Comparison of ENCODE assay signal across 1 cellular context in the genomic region with DNA sequence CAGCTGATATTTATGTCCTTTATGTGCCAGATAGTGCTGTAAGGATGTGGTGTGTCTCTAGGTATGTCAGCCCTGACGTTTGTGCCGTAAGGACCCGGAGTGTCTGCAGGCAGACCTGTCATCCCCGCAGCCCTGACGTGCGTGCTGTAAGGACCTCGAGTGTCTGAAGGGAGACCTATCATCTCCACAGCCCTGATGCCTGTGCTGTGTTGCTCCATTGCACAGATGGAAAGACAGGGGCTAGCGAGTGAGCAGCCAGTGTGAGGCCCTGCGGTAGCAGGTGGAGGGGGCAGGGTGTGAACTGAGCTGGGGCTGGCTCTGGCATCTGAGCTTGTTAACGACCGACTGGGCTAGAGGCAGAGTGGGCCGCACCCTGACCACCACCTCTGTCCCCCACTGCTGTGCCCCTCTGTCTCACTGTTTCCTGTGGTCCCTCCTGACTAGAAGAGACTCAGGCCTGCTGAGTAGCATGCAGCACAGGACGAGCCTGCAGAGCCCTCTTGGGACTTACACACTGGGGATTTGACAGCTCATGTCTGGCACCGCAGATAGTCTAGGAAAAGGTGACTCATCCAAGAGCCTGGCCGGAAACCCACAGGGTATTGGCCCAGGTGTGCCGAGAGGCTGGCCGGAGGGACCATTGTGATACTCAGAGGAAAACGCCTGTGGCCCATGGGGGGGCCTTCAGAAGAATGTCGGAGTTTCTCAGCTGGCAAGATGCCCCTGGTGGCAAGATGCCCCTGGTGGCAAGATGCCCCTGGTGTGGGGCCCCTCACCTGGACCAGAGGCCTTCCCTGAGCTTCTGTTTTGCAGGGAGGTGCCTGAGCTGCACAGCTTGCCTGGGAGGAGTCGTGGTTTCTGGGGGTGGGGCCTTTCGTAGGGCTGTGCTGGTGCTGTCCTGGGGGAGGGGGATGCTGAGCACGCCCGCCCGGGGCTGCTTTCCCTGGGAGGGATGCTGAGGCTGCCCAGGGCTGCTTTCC.
TF ChIP-seq lines count a peak whose summit lies in the region.

No MANE protein-coding gene starts in this region.

TF ChIP-seq in K562, 482 proteins besides CTCF, POLR2A, EP300 and RAD21 (continued from another document and continues in another):
- TF ChIP-seq NR4A1 (CRISPR knock-in tag; IDR thresholded peaks at IDR 0.05) (no peak), NR4A1 (tag; IDR thresholded peaks at IDR 0.05) (no peak), SIN3A (IDR thresholded peaks at IDR 0.05; ENCODE audit: borderline replicate concordance in 2 of 2, control insufficient read depth in 1 of 2, low read depth in 2 of 2, low read length in 2 of 2) (no peak), RFX5 (IDR thresholded peaks at IDR 0.05; ENCODE audit: low read depth, low read length) (no peak), ZC3H4 (CRISPR knock-in tag; IDR thresholded peaks at IDR 0.05; ENCODE audit: borderline replicate concordance) (no peak), SOX6 (IDR thresholded peaks at IDR 0.05) (peak; percentile 56; the same call in 1 of the 2 replicates), ETS2 (tag; IDR thresholded peaks at IDR 0.05; ENCODE audit: borderline replicate concordance, poor library complexity, severe bottlenecking) (no peak), ZFP36 (IDR thresholded peaks at IDR 0.05; ENCODE audit: low read depth, low read length, partially characterized antibody) (no peak), HMGN3 (IDR thresholded peaks at IDR 0.05; ENCODE audit: borderline replicate concordance, extremely low read depth, insufficient read length, low read depth, low read length) (no peak), SRSF7 (optimal IDR thresholded peaks at IDR 0.05; ENCODE audit: low read depth, low read length) (no peak), HDAC8 (tag; IDR thresholded peaks at IDR 0.05) (no peak), KDM2B (CRISPR knock-in tag; IDR thresholded peaks at IDR 0.05) (no peak), TSC22D4 (tag; IDR thresholded peaks at IDR 0.05) (no peak), NCOR1 (IDR thresholded peaks at IDR 0.05) (peak; percentile 66), CREB1 (IDR thresholded peaks at IDR 0.05) (no peak), CREB1 (CRISPR knock-in tag; IDR thresholded peaks at IDR 0.05) (no peak), GTF2E2 (tag; IDR thresholded peaks at IDR 0.05) (no peak), ZNF121 (CRISPR knock-in tag; conservative IDR thresholded peaks at IDR 0.05) (no peak), ZKSCAN1 (IDR thresholded peaks at IDR 0.05; ENCODE audit: low read depth, low read length) (no peak), CHD2 (IDR thresholded peaks at IDR 0.05; ENCODE audit: low read depth, low read length) (no peak), ZNF830 (CRISPR knock-in tag; IDR thresholded peaks at IDR 0.05) (no peak), DACH1 (IDR thresholded peaks at IDR 0.05; ENCODE audit: partially characterized antibody) (no peak), ZNF384 (IDR thresholded peaks at IDR 0.05; ENCODE audit: low read depth, low read length) (no peak), ZNF184 (CRISPR knock-in tag; IDR thresholded peaks at IDR 0.05) (no peak), HNRNPLL (IDR thresholded peaks at IDR 0.05; ENCODE audit: low read depth, low read length, poor library complexity, severe bottlenecking) (no peak), SUPT5H (IDR thresholded peaks at IDR 0.05) (no peak), IFI16 (CRISPR knock-in tag; IDR thresholded peaks at IDR 0.05) (no peak), ZNF311 (CRISPR knock-in tag; IDR thresholded peaks at IDR 0.05) (no peak), ZNF561 (CRISPR knock-in tag; conservative IDR thresholded peaks at IDR 0.05) (no peak), SAFB (IDR thresholded peaks at IDR 0.05; ENCODE audit: borderline replicate concordance, low read depth, low read length) (no peak), ZNF766 (CRISPR knock-in tag; conservative IDR thresholded peaks at IDR 0.05) (no peak), TCF7L2 (IDR thresholded peaks at IDR 0.05; ENCODE audit: low read depth, low read length) (no peak), KLF10 (CRISPR knock-in tag; IDR thresholded peaks at IDR 0.05) (no peak)
- TF ChIP-seq, protein P1, sequence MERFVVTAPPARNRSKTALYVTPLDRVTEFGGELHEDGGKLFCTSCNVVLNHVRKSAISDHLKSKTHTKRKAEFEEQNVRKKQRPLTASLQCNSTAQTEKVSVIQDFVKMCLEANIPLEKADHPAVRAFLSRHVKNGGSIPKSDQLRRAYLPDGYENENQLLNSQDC (CRISPR knock-in tag; IDR thresholded peaks at IDR 0.05), result no peak
- TF ChIP-seq, protein P2, sequence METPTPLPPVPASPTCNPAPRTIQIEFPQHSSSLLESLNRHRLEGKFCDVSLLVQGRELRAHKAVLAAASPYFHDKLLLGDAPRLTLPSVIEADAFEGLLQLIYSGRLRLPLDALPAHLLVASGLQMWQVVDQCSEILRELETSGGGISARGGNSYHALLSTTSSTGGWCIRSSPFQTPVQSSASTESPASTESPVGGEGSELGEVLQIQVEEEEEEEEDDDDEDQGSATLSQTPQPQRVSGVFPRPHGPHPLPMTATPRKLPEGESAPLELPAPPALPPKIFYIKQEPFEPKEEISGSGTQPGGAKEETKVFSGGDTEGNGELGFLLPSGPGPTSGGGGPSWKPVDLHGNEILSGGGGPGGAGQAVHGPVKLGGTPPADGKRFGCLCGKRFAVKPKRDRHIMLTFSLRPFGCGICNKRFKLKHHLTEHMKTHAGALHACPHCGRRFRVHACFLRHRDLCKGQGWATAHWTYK (CRISPR knock-in tag; IDR thresholded peaks at IDR 0.05), result no peak
- TF ChIP-seq, protein P3, sequence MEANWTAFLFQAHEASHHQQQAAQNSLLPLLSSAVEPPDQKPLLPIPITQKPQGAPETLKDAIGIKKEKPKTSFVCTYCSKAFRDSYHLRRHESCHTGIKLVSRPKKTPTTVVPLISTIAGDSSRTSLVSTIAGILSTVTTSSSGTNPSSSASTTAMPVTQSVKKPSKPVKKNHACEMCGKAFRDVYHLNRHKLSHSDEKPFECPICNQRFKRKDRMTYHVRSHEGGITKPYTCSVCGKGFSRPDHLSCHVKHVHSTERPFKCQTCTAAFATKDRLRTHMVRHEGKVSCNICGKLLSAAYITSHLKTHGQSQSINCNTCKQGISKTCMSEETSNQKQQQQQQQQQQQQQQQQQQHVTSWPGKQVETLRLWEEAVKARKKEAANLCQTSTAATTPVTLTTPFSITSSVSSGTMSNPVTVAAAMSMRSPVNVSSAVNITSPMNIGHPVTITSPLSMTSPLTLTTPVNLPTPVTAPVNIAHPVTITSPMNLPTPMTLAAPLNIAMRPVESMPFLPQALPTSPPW (CRISPR knock-in tag; IDR thresholded peaks at IDR 0.05), result peak; percentile 31; the same call in 1 of the 2 replicates
- TF ChIP-seq, protein P4, sequence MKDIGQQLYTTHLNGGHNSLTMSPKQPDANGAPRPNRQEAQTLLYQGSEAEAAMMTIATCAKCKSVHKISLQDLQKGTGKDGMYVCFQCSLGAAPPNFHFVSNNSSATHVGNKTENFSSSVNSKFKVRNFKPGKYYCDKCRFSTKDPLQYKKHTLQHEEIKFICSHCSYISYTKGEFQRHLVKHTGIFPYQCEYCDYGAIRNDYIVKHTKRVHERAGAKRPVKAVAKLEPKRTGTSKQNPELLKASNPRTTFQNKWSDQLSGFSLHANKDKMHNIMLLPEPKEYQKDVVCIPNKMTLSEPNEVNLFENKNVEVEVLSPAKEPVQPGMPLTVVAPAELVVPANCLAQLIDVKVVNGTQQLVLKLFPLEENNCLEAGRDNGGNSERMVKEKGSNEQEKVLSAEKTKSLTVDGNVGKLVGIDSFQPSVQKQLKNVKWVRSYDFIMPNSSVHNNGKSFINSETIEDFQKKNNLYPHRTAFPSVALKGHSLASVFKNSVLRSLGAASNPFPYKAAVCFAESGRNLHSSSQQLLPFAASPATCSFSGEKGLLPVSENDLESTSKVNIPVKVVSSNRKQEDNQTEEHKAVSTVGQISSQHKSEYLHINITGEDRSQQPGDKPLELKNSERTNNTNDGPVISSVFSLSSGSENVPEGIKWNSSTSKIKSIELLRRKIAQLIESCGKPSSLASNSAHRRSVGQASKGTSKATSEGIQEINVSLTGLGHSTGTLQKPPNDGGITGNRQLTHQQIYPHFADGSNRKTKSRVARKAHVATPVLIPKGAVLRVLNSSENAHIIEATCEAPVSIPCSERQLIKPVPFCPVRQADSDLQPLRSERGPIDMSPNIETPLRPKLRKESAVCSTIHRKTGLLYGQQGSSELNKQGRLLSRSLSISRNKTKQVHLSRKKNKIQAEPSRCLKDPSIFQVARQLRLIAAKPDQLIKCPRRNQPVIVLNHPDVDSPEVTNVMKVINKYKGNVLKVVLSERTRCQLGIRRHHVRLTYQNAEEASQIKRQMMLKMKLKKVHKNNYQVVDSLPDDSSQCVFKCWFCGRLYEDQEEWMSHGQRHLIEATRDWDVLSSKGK (CRISPR knock-in tag; IDR thresholded peaks at IDR 0.05), result no peak
- TF ChIP-seq, protein P5, sequence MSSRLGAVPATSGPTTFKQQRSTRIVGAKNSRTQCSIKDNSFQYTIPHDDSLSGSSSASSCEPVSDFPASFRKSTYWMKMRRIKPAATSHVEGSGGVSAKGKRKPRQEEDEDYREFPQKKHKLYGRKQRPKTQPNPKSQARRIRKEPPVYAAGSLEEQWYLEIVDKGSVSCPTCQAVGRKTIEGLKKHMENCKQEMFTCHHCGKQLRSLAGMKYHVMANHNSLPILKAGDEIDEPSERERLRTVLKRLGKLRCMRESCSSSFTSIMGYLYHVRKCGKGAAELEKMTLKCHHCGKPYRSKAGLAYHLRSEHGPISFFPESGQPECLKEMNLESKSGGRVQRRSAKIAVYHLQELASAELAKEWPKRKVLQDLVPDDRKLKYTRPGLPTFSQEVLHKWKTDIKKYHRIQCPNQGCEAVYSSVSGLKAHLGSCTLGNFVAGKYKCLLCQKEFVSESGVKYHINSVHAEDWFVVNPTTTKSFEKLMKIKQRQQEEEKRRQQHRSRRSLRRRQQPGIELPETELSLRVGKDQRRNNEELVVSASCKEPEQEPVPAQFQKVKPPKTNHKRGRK (tag; IDR thresholded peaks at IDR 0.05), result no peak
- TF ChIP-seq, protein P6, sequence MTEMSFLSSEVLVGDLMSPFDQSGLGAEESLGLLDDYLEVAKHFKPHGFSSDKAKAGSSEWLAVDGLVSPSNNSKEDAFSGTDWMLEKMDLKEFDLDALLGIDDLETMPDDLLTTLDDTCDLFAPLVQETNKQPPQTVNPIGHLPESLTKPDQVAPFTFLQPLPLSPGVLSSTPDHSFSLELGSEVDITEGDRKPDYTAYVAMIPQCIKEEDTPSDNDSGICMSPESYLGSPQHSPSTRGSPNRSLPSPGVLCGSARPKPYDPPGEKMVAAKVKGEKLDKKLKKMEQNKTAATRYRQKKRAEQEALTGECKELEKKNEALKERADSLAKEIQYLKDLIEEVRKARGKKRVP (CRISPR knock-in tag; IDR thresholded peaks at IDR 0.05), result no peak
- TF ChIP-seq, protein P7, sequence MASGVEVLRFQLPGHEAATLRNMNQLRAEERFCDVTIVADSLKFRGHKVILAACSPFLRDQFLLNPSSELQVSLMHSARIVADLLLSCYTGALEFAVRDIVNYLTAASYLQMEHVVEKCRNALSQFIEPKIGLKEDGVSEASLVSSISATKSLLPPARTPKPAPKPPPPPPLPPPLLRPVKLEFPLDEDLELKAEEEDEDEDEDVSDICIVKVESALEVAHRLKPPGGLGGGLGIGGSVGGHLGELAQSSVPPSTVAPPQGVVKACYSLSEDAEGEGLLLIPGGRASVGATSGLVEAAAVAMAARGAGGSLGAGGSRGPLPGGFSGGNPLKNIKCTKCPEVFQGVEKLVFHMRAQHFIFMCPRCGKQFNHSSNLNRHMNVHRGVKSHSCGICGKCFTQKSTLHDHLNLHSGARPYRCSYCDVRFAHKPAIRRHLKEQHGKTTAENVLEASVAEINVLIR (CRISPR knock-in tag; IDR thresholded peaks at IDR 0.05), result no peak
- TF ChIP-seq, protein P8, sequence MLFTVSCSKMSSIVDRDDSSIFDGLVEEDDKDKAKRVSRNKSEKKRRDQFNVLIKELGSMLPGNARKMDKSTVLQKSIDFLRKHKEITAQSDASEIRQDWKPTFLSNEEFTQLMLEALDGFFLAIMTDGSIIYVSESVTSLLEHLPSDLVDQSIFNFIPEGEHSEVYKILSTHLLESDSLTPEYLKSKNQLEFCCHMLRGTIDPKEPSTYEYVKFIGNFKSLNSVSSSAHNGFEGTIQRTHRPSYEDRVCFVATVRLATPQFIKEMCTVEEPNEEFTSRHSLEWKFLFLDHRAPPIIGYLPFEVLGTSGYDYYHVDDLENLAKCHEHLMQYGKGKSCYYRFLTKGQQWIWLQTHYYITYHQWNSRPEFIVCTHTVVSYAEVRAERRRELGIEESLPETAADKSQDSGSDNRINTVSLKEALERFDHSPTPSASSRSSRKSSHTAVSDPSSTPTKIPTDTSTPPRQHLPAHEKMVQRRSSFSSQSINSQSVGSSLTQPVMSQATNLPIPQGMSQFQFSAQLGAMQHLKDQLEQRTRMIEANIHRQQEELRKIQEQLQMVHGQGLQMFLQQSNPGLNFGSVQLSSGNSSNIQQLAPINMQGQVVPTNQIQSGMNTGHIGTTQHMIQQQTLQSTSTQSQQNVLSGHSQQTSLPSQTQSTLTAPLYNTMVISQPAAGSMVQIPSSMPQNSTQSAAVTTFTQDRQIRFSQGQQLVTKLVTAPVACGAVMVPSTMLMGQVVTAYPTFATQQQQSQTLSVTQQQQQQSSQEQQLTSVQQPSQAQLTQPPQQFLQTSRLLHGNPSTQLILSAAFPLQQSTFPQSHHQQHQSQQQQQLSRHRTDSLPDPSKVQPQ (CRISPR knock-in tag; IDR thresholded peaks at IDR 0.05; ENCODE audit: borderline replicate concordance), result no peak
- TF ChIP-seq, protein P9, sequence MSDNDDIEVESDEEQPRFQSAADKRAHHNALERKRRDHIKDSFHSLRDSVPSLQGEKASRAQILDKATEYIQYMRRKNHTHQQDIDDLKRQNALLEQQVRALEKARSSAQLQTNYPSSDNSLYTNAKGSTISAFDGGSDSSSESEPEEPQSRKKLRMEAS (CRISPR knock-in tag; IDR thresholded peaks at IDR 0.05), result peak; percentile 70
- TF ChIP-seq, protein P10, sequence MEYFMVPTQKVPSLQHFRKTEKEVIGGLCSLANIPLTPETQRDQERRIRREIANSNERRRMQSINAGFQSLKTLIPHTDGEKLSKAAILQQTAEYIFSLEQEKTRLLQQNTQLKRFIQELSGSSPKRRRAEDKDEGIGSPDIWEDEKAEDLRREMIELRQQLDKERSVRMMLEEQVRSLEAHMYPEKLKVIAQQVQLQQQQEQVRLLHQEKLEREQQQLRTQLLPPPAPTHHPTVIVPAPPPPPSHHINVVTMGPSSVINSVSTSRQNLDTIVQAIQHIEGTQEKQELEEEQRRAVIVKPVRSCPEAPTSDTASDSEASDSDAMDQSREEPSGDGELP (CRISPR knock-in tag; IDR thresholded peaks at IDR 0.05; ENCODE audit: borderline replicate concordance), result peak; percentile 67; the same call in 1 of the 2 replicates
- TF ChIP-seq, protein P11, sequence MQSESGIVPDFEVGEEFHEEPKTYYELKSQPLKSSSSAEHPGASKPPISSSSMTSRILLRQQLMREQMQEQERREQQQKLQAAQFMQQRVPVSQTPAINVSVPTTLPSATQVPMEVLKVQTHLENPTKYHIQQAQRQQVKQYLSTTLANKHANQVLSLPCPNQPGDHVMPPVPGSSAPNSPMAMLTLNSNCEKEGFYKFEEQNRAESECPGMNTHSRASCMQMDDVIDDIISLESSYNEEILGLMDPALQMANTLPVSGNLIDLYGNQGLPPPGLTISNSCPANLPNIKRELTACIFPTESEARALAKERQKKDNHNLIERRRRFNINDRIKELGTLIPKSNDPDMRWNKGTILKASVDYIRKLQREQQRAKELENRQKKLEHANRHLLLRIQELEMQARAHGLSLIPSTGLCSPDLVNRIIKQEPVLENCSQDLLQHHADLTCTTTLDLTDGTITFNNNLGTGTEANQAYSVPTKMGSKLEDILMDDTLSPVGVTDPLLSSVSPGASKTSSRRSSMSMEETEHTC (IDR thresholded peaks at IDR 0.05), result no peak
